ENCODE assay signal across 8 cellular contexts in the genomic region with DNA sequence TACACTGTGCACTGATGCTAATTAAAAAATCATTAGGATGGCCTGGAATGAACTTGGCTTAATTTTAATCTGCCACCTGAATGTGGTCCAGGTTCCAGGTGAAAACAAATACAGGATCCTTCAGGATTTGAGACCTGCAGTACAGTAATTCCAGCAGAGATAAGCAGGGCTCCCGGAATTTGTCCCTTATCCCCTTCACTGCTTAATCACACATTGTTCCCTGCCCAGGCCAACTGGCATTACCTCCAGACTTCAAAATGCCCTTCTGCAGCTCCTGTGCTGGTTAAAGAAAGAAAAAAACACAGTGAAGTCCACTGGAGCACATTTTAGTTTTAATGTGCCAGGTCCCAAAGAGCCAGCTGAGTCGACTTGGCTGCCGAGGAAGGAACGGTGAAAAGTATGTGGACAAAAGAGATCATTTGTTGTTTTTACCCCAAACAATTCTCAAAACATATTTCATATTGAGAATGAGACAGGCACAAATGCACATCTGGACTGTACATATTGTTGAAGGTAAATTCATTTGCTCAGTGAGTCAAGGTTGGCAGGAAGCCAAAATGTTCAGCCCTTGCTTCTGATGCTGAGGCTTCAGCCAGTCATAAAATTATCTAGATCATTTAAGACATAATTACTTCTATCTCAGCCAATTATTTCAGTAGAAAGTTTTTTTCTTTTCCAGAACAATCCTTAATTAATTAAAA. TPM values are rescaled to one million over a fixed set of nuclear protein-coding genes. Genes with fewer than 3 reads are reported as not detected.
DNase-seq lines count a peak whose midpoint lies in the region; ATAC-seq and TF ChIP-seq lines count a peak whose summit lies in the region.

No MANE protein-coding gene starts in this region.

- no peak overlapping the region for H3K27ac Mint-ChIP-seq in natural killer cell treated with Interleukin-12 subunit alpha and Interleukin-12 subunit beta and Interleukin-15 and Interleukin-18, amount 100 ng/mL, for 72 hours
- H3K27ac Mint-ChIP-seq in CD4-positive, alpha-beta T cell: no peak overlapping the region

- H3K4me1 ChIP-seq in heart left ventricle: peaks cover 0 to 23% (median 7%) of the 10 kb centered on the region in 12 donors

- POLR2A ChIA-PET in RWPE1 (lab: Yijun Ruan, JAX; ENCODE audit: low non-redundant PET): no interaction called here
- POLR2A ChIA-PET in CD4-positive, alpha-beta T cell (lab: Charles Lee): no interaction called here

- H3K4me3 ChIP-seq in AG09309 (ENCODE audit: control insufficient read depth, low read depth, low read length): no peak overlapping the region
- no peak overlapping the region for H3K4me3 ChIP-seq in LNCaP clone FGC (ENCODE audit: low read depth, low read length)
- H3K4me3 ChIP-seq in heart left ventricle: no peak overlapping the region

- DNase-seq in AG09309 (ENCODE audit: low read depth) (peak; percentile 32), LNCaP clone FGC (ENCODE audit: low read depth) (peak; percentile 75), RWPE1 (ENCODE audit: low spot score) (peak; percentile 43), heart left ventricle (no peak), inferior parietal cortex (ENCODE audit: extremely low spot score) (no peak)
- no peak for DNase-seq in stimulated activated CD8-positive, alpha-beta memory T cell treated with anti-CD3 and anti-CD28 coated beads, Interleukin-4, amount 100 ng/mL, for 48 hours
- no peak for DNase-seq in natural killer cell treated with Interleukin-12 subunit alpha and Interleukin-12 subunit beta and Interleukin-15 and Interleukin-18, amount 100 ng/mL, for 72 hours (ENCODE audit: low spot score)
- DNase-seq in CD4-positive, alpha-beta T cell: no peak

- H3K9me3 Mint-ChIP-seq in natural killer cell treated with Interleukin-12 subunit alpha and Interleukin-12 subunit beta and Interleukin-15 and Interleukin-18, amount 100 ng/mL, for 72 hours: no peaks in the 10 kb centered on the region
- no peaks in the 10 kb centered on the region for H3K9me3 Mint-ChIP-seq in CD4-positive, alpha-beta T cell

- WGBS in heart left ventricle, 4 donors: 24 to 45% (median 30%) methylated on average over 4 of the region's 4 CpGs

- intact Hi-C loops in heart left ventricle (cut with DNase I): no loop called here
- intact Hi-C loops in CD4-positive, alpha-beta T cell (cut with DNase I, micrococcal nuclease): no loop called here

- no peaks in the 10 kb centered on the region for H3K9me3 ChIP-seq in heart left ventricle
- no peaks in the 10 kb centered on the region for H3K9me3 ChIP-seq in CD4-positive, alpha-beta T cell (ENCODE audit: control insufficient read depth, low read length)

- TF ChIP-seq CTCF in AG09309 (IDR thresholded peaks at IDR 0.05; ENCODE audit: control insufficient read depth, insufficient read depth, low read depth, low read length, missing control alignments) (no peak), LNCaP clone FGC (IDR thresholded peaks at IDR 0.05; ENCODE audit: control insufficient read depth, extremely low read depth, insufficient read depth) (no peak), RWPE1 (conservative IDR thresholded peaks at IDR 0.05; ENCODE audit: low read depth) (no peak), heart left ventricle (IDR thresholded peaks at IDR 0.05) (no peak)
- TF ChIP-seq CTCF in CD4-positive, alpha-beta T cell (IDR thresholded peaks at IDR 0.05): no peak

- H3K36me3 Mint-ChIP-seq in natural killer cell treated with Interleukin-12 subunit alpha and Interleukin-12 subunit beta and Interleukin-15 and Interleukin-18, amount 100 ng/mL, for 72 hours: no peaks in the 10 kb centered on the region
- H3K36me3 Mint-ChIP-seq in CD4-positive, alpha-beta T cell (ENCODE audit: low read depth): no peaks in the 10 kb centered on the region

- peak; percentile 71 to 77 (median 74) for ATAC-seq in heart left ventricle
- no peak for ATAC-seq in natural killer cell treated with Interleukin-12 subunit alpha and Interleukin-12 subunit beta and Interleukin-15 and Interleukin-18, amount 100 ng/mL, for 72 hours
- ATAC-seq in CD4-positive, alpha-beta T cell (ENCODE audit: poor library complexity): no peak

- no peaks in the 10 kb centered on the region for H3K27me3 ChIP-seq in heart left ventricle
- no peaks in the 10 kb centered on the region for H3K27me3 ChIP-seq in CD4-positive, alpha-beta T cell (ENCODE audit: control insufficient read depth, insufficient read depth, low read length)

- H3K27ac ChIP-seq in RWPE1 (no peak overlapping the region), heart left ventricle (peak overlapping the region in 9 of 12 donors; percentile 8 to 61 (median 50))
- no peak overlapping the region for H3K27ac ChIP-seq in CD4-positive, alpha-beta T cell (ENCODE audit: low read depth, low read length)

- CTCF ChIA-PET in RWPE1 (lab: Yijun Ruan, JAX): no interaction called here
- CTCF ChIA-PET in CD4-positive, alpha-beta T cell (lab: Charles Lee): no interaction called here

- no peaks in the 10 kb centered on the region for H3K36me3 ChIP-seq in heart left ventricle

- H3K4me1 Mint-ChIP-seq in natural killer cell treated with Interleukin-12 subunit alpha and Interleukin-12 subunit beta and Interleukin-15 and Interleukin-18, amount 100 ng/mL, for 72 hours (ENCODE audit: low read depth in 2 of 2): no peaks in the 10 kb centered on the region
- no peaks in the 10 kb centered on the region for H3K4me1 Mint-ChIP-seq in CD4-positive, alpha-beta T cell (ENCODE audit: low read depth)

- H3K27me3 Mint-ChIP-seq in natural killer cell treated with Interleukin-12 subunit alpha and Interleukin-12 subunit beta and Interleukin-15 and Interleukin-18, amount 100 ng/mL, for 72 hours: no peaks in the 10 kb centered on the region
- H3K27me3 Mint-ChIP-seq in CD4-positive, alpha-beta T cell: no peaks in the 10 kb centered on the region

- no peak overlapping the region for H3K4me3 Mint-ChIP-seq in natural killer cell treated with Interleukin-12 subunit alpha and Interleukin-12 subunit beta and Interleukin-15 and Interleukin-18, amount 100 ng/mL, for 72 hours
- no peak overlapping the region for H3K4me3 Mint-ChIP-seq in CD4-positive, alpha-beta T cell

- no peak for TF ChIP-seq POLR2A in heart left ventricle (IDR thresholded peaks at IDR 0.05)

RNA-seq across cellular contexts. Expression of a gene that starts 28.4 kb away (rescaled TPM):
- total RNA-seq in heart left ventricle: 10 to 100 TPM; 35.8 to 75.2 (median 46.3) TPM
- 10 to 100 TPM; 40.9 to 54.5 TPM for polyA plus RNA-seq in heart left ventricle
- total RNA-seq in natural killer cell treated with Interleukin-12 subunit alpha and Interleukin-12 subunit beta and Interleukin-15 and Interleukin-18, amount 100 ng/mL, for 72 hours: 10 to 100 TPM; 60.3 to 92.7 TPM
- 10 to 100 TPM; 54.0 to 59.1 TPM for total RNA-seq in CD4-positive, alpha-beta T cell

Comparison
In these comparisons a context has a peak if more than half of its experiments do, and no peak if none do; other contexts are left out.
1. DNase-seq: peak in AG09309 (single experiment), LNCaP clone FGC (single experiment) and RWPE1 (single experiment); none in heart left ventricle (0 of 5), stimulated activated CD8-positive, alpha-beta memory T cell treated with anti-CD3 and anti-CD28 coated beads, Interleukin-4, amount 100 ng/mL, for 48 hours (single experiment), natural killer cell treated with Interleukin-12 subunit alpha and Interleukin-12 subunit beta and Interleukin-15 and Interleukin-18, amount 100 ng/mL, for 72 hours (single experiment), inferior parietal cortex (single experiment) and CD4-positive, alpha-beta T cell (0 of 10).
2. H3K27ac ChIP-seq: peak in heart left ventricle (9 of 12); none in RWPE1 (single experiment) and CD4-positive, alpha-beta T cell (single experiment).
3. ATAC-seq: peak in heart left ventricle (4 of 4); none in natural killer cell treated with Interleukin-12 subunit alpha and Interleukin-12 subunit beta and Interleukin-15 and Interleukin-18, amount 100 ng/mL, for 72 hours (0 of 2) and CD4-positive, alpha-beta T cell (single experiment).